Comparison of ENCODE assay signal across 16 cellular contexts in the genomic region with DNA sequence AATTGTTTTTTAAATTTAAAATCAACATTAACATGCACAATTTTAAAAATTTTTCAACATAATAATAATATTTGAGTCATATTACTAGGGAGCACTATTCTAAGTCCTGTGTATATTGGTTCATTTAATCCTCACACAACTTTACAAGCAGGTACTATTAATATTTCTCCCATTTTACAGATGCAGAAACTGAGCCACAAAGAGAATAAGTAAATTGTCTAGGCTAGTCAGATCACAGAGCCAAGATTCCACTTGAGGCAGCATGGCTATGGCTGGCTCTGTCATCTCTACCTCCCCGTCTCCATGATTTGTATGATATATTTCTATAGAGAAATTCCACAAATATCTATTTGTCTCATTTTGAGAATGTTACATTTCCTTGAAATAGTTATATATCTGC.
"Had no signal": no experiment of that assay in that cellular context is flagged by ENCODE, and none has a peak within 500 bp of the region (broad histone marks: within the 10 kb centered on the region; RNA-seq: fewer than 3 reads in every experiment).

No MANE protein-coding gene starts in this region.

- H3K27ac Mint-ChIP-seq: activated CD8-positive, alpha-beta T cell treated with anti-CD3 and anti-CD28 coated beads, Interleukin-2, amount 10 ng/mL, durations not matched to agents 7 days and 5 days; activated naive CD8-positive, alpha-beta T cell treated with anti-CD3 and anti-CD28 coated beads for 36 hours had no signal

- DNase-seq: activated CD4-positive, alpha-beta T cell treated with anti-CD3 and anti-CD28 coated beads for 36 hours; activated CD8-positive, alpha-beta memory T cell treated with anti-CD3 and anti-CD28 coated beads, Interleukin-2, amount 50 U/mL, for 48 hours; activated CD8-positive, alpha-beta T cell treated with anti-CD3 and anti-CD28 coated beads, Interleukin-2, amount 10 ng/mL, durations not matched to agents 7 days and 5 days; activated naive CD8-positive, alpha-beta T cell treated with anti-CD3 and anti-CD28 coated beads for 36 hours; anterior cingulate cortex; naive thymus-derived CD4-positive, alpha-beta T cell; spleen; stimulated activated CD4-positive, alpha-beta T cell treated with anti-CD3 and anti-CD28 coated beads, Interleukin-1b, Interleukin-23, amount 100 ng/mL, for 48 hours; stimulated activated naive CD4-positive, alpha-beta T cell treated with Interleukin-2 at 50 U/mL for 16 hours; SW 1271; T-helper 9 cell had no signal

- H3K4me3 Mint-ChIP-seq: activated CD4-positive, alpha-beta T cell treated with anti-CD3 and anti-CD28 coated beads for 36 hours; activated CD8-positive, alpha-beta T cell treated with anti-CD3 and anti-CD28 coated beads, Interleukin-2, amount 10 ng/mL, durations not matched to agents 7 days and 5 days had no signal

- H3K27me3 Mint-ChIP-seq: activated CD4-positive, alpha-beta T cell treated with anti-CD3 and anti-CD28 coated beads for 36 hours; activated naive CD8-positive, alpha-beta T cell treated with anti-CD3 and anti-CD28 coated beads for 36 hours; naive thymus-derived CD4-positive, alpha-beta T cell; type B pancreatic cell had no signal

- H3K9me3 ChIP-seq: esophagus muscularis mucosa, prostate gland, spleen, suprapubic skin had no signal

- ATAC-seq: activated CD4-positive, alpha-beta T cell treated with anti-CD3 and anti-CD28 coated beads for 36 hours; activated CD8-positive, alpha-beta T cell treated with anti-CD3 and anti-CD28 coated beads, Interleukin-2, amount 10 ng/mL, durations not matched to agents 7 days and 5 days; naive thymus-derived CD4-positive, alpha-beta T cell; sciatic nerve had no signal

- H3K9me3 Mint-ChIP-seq: activated naive CD8-positive, alpha-beta T cell treated with anti-CD3 and anti-CD28 coated beads for 36 hours; naive thymus-derived CD4-positive, alpha-beta T cell had no signal

- H3K27ac ChIP-seq: esophagus muscularis mucosa, prostate gland, suprapubic skin had no signal

- H3K27me3 ChIP-seq: esophagus muscularis mucosa, spleen, suprapubic skin had no signal
